In genomic region chr20:36582322-36582721, GRCh38 we compare ENCODE assay signal across 25 cellular contexts. TPM values are rescaled to one million over a fixed set of nuclear protein-coding genes. Genes with fewer than 3 reads are reported as not detected.
DNase-seq lines count a peak whose midpoint lies in the region; ATAC-seq and TF ChIP-seq lines count a peak whose summit lies in the region.
"Had no signal": no experiment of that assay in that cellular context is flagged by ENCODE, and none has a peak within 500 bp of the region (broad histone marks: within the 10 kb centered on the region; RNA-seq: fewer than 3 reads in every experiment).

No MANE protein-coding gene starts in this region.

- peaks cover 91% of the 10 kb centered on the region for H3K36me3 Mint-ChIP-seq in activated T-cell treated with anti-CD3 and anti-CD28 coated beads, Interleukin-2, amount 50 U/mL, for 24 hours (ENCODE audit: low read depth)
- peaks cover 5% of the 10 kb centered on the region for H3K36me3 Mint-ChIP-seq in activated naive CD8-positive, alpha-beta T cell
- peaks cover 96% of the 10 kb centered on the region for H3K36me3 Mint-ChIP-seq in stimulated activated effector memory CD8-positive, alpha-beta T cell treated with anti-CD3 and anti-CD28 coated beads, Interleukin-12 subunit alpha, Interleukin-12 subunit beta, amount 100 ng/mL, for 72 hours

- H3K9me3 ChIP-seq in smooth muscle cell (replicated peaks; ENCODE audit: low read depth), result no peaks in the 10 kb centered on the region
- H3K9me3 ChIP-seq: lower lobe of right lung, right atrium auricular region, vagina had no signal

- no peaks in the 10 kb centered on the region for H3K36me3 ChIP-seq in smooth muscle cell (ENCODE audit: low read depth)

- H2AFZ ChIP-seq in smooth muscle cell (ENCODE audit: low read depth), result no peak overlapping the region
- H2AFZ ChIP-seq: hepatocyte had no signal

- H3K9me3 Mint-ChIP-seq in activated T-cell treated with anti-CD3 and anti-CD28 coated beads, Interleukin-2, amount 50 U/mL, for 24 hours, result no peaks in the 10 kb centered on the region
- H3K9me3 Mint-ChIP-seq in activated naive CD8-positive, alpha-beta T cell (ENCODE audit: low read depth), result no peaks in the 10 kb centered on the region
- H3K9me3 Mint-ChIP-seq in stimulated activated effector memory CD8-positive, alpha-beta T cell treated with anti-CD3 and anti-CD28 coated beads, Interleukin-12 subunit alpha, Interleukin-12 subunit beta, amount 100 ng/mL, for 72 hours, result no peaks in the 10 kb centered on the region
- H3K9me3 Mint-ChIP-seq: brain had no signal

- no peaks in the 10 kb centered on the region for H3F3A ChIP-seq in smooth muscle cell (ENCODE audit: low read depth)

- H3K27me3 ChIP-seq in smooth muscle cell (ENCODE audit: low read depth), result no peaks in the 10 kb centered on the region
- H3K27me3 ChIP-seq: hepatocyte, right atrium auricular region, vagina had no signal

- peak; percentile 94 for ATAC-seq in stimulated activated effector memory CD8-positive, alpha-beta T cell treated with anti-CD3 and anti-CD28 coated beads, Interleukin-12 subunit alpha, Interleukin-12 subunit beta, amount 100 ng/mL, for 72 hours
- ATAC-seq: lower lobe of right lung had no signal

- H3K27ac Mint-ChIP-seq in activated T-cell treated with anti-CD3 and anti-CD28 coated beads, Interleukin-2, amount 50 U/mL, for 24 hours, result peak overlapping the region; percentile 85
- peak overlapping the region; percentile 86 for H3K27ac Mint-ChIP-seq in activated naive CD8-positive, alpha-beta T cell
- peak overlapping the region; percentile 84 for H3K27ac Mint-ChIP-seq in stimulated activated effector memory CD8-positive, alpha-beta T cell treated with anti-CD3 and anti-CD28 coated beads, Interleukin-12 subunit alpha, Interleukin-12 subunit beta, amount 100 ng/mL, for 72 hours

- peaks cover 40% of the 10 kb centered on the region for H3K4me1 Mint-ChIP-seq in activated T-cell treated with anti-CD3 and anti-CD28 coated beads, Interleukin-2, amount 50 U/mL, for 24 hours (ENCODE audit: low read depth)
- H3K4me1 Mint-ChIP-seq in activated naive CD8-positive, alpha-beta T cell (ENCODE audit: low read depth), result peaks cover 33% of the 10 kb centered on the region
- peaks cover 27% of the 10 kb centered on the region for H3K4me1 Mint-ChIP-seq in stimulated activated effector memory CD8-positive, alpha-beta T cell treated with anti-CD3 and anti-CD28 coated beads, Interleukin-12 subunit alpha, Interleukin-12 subunit beta, amount 100 ng/mL, for 72 hours

- H3K4me1 ChIP-seq in smooth muscle cell (ENCODE audit: low read depth), result no peaks in the 10 kb centered on the region
- H3K4me1 ChIP-seq: lower lobe of right lung, right atrium auricular region, vagina had no signal

- H4K20me1 ChIP-seq in smooth muscle cell (ENCODE audit: low read depth), result peaks cover 41% of the 10 kb centered on the region

- no peak for DNase-seq in activated T-cell treated with anti-CD3 and anti-CD28 coated beads, Interleukin-2, amount 50 U/mL, for 24 hours
- no peak for DNase-seq in activated T-cell treated with anti-CD3 and anti-CD28 coated beads, Interleukin-2, amount 50 U/mL, for 1 hour
- peak; percentile 64 for DNase-seq in Jurkat, Clone E6-1 (ENCODE audit: low read depth, low spot score)
- DNase-seq in stimulated activated effector memory CD8-positive, alpha-beta T cell treated with anti-CD3 and anti-CD28 coated beads, Interleukin-12 subunit alpha, Interleukin-12 subunit beta, amount 100 ng/mL, for 72 hours (ENCODE audit: low spot score in 2 of 2), result no peak
- no peak for DNase-seq in smooth muscle cell (lab: John Stamatoyannopoulos, UW; ENCODE audit: unreplicated experiment)
- DNase-seq in NCI-H1417 treated with DMSO at 0.1 percent for 48 hours (lab: John Stamatoyannopoulos, UW), result no peak
- DNase-seq in NCI-H2227 (lab: John Stamatoyannopoulos, UW; ENCODE audit: unreplicated experiment), result no peak
- DNase-seq: ACHN, cortex of kidney, DMS79, HCEC 1CT, islet precursor cell, lower lobe of right lung, NCI-H1436 treated with DMSO at 0.1 percent for 48 hours, NCI-H2171, NCI-H526 treated with DMSO at 0.1 percent for 48 hours, OCI-M1, Right ventricle myocardium superior, SW 1271 had no signal

- no peak overlapping the region for H3K4me3 Mint-ChIP-seq in activated T-cell treated with anti-CD3 and anti-CD28 coated beads, Interleukin-2, amount 50 U/mL, for 24 hours
- peak overlapping the region; percentile 40 for H3K4me3 Mint-ChIP-seq in activated naive CD8-positive, alpha-beta T cell
- H3K4me3 Mint-ChIP-seq in stimulated activated effector memory CD8-positive, alpha-beta T cell treated with anti-CD3 and anti-CD28 coated beads, Interleukin-12 subunit alpha, Interleukin-12 subunit beta, amount 100 ng/mL, for 72 hours, result peak overlapping the region; percentile 25
- H3K4me3 Mint-ChIP-seq: brain had no signal

- no peak overlapping the region for H3K4me3 ChIP-seq in Jurkat, Clone E6-1 (ENCODE audit: low read length)
- H3K4me3 ChIP-seq in smooth muscle cell, result no peak overlapping the region
- H3K4me3 ChIP-seq: hepatocyte, lower lobe of right lung, right atrium auricular region, vagina had no signal

- H3K79me2 ChIP-seq in smooth muscle cell (ENCODE audit: low read depth), result peaks cover 17% of the 10 kb centered on the region

- H3K27me3 Mint-ChIP-seq in activated T-cell treated with anti-CD3 and anti-CD28 coated beads, Interleukin-2, amount 50 U/mL, for 24 hours, result no peaks in the 10 kb centered on the region
- H3K27me3 Mint-ChIP-seq in activated naive CD8-positive, alpha-beta T cell, result no peaks in the 10 kb centered on the region
- H3K27me3 Mint-ChIP-seq: brain had no signal

- no peak overlapping the region for H3K4me2 ChIP-seq in smooth muscle cell
- H3K4me2 ChIP-seq: hepatocyte had no signal

- TF ChIP-seq CTCF in smooth muscle cell (IDR thresholded peaks at IDR 0.05; ENCODE audit: borderline replicate concordance, insufficient read depth, poor library complexity, severe bottlenecking), result no peak

- WGBS in smooth muscle cell (ENCODE audit: low lambda C conversion rate), result 94% methylated on average over 4 of the region's 4 CpGs

- no peak overlapping the region for H3K9ac ChIP-seq in smooth muscle cell (ENCODE audit: low read depth)

- no peak overlapping the region for H3K27ac ChIP-seq in smooth muscle cell (ENCODE audit: low read depth)
- H3K27ac ChIP-seq: C4-2B, hepatocyte, lower lobe of right lung, right atrium auricular region, vagina had no signal

RNA-seq across cellular contexts. Expression of gene TGIF2, which starts 8.9 kb away (rescaled TPM):
- polyA plus RNA-seq in Jurkat, Clone E6-1 (2012; ENCODE audit: insufficient read depth, insufficient read length), result 9.4 TPM
- 14.5 and 20.3 TPM in 2 replicates for total RNA-seq in smooth muscle cell
- 18.1 and 21.5 TPM in 2 replicates for polyA plus RNA-seq in smooth muscle cell

RNA-seq across cellular contexts. Expression of gene RAB5IF, which starts 23.3 kb away (rescaled TPM):
- 101 TPM for polyA plus RNA-seq in Jurkat, Clone E6-1 (2012; ENCODE audit: insufficient read depth, insufficient read length)
- 60.5 and 66.8 TPM in 2 replicates for total RNA-seq in smooth muscle cell
- polyA plus RNA-seq in smooth muscle cell, result 108 and 139 TPM in 2 replicates

RNA-seq across cellular contexts. Expression of gene MYL9, which starts 41.0 kb away (rescaled TPM):
- polyA plus RNA-seq in Jurkat, Clone E6-1 (2012; ENCODE audit: insufficient read depth, insufficient read length), result not detected
- total RNA-seq in smooth muscle cell, result 185 and 198 TPM in 2 replicates
- polyA plus RNA-seq in smooth muscle cell, result 993 and 1,109 TPM in 2 replicates
